ENCODE assay signal across 1 cellular context in genomic region chr17:80346498-80347275, GRCh38.
TF ChIP-seq lines count a peak whose summit lies in the region.

No MANE protein-coding gene starts in this region.

TF ChIP-seq in IMR-90, 13 proteins besides CTCF, POLR2A, EP300 and RAD21:
- no peak for TF ChIP-seq CEBPB (IDR thresholded peaks at IDR 0.05; ENCODE audit: low read depth, low read length)
- no peak for TF ChIP-seq NFE2L2 (IDR thresholded peaks at IDR 0.05; ENCODE audit: low read depth, low read length)
- no peak for TF ChIP-seq RFX5 (IDR thresholded peaks at IDR 0.05; ENCODE audit: low read depth, low read length)
- no peak for TF ChIP-seq SMC3 (IDR thresholded peaks at IDR 0.05; ENCODE audit: low read depth, low read length)
- TF ChIP-seq MAZ (IDR thresholded peaks at IDR 0.05; ENCODE audit: borderline replicate concordance, low read depth, low read length), result no peak
- TF ChIP-seq CHD1 (IDR thresholded peaks at IDR 0.05; ENCODE audit: low read depth, low read length), result no peak
- TF ChIP-seq FOS (IDR thresholded peaks at IDR 0.05; ENCODE audit: low read depth, low read length), result no peak
- TF ChIP-seq USF2 (IDR thresholded peaks at IDR 0.05; ENCODE audit: low read depth, low read length), result no peak
- no peak for TF ChIP-seq RCOR1 (IDR thresholded peaks at IDR 0.05; ENCODE audit: insufficient replicate concordance, low read length)
